8 cellular contexts compared by ENCODE assay signal in the genomic region with DNA sequence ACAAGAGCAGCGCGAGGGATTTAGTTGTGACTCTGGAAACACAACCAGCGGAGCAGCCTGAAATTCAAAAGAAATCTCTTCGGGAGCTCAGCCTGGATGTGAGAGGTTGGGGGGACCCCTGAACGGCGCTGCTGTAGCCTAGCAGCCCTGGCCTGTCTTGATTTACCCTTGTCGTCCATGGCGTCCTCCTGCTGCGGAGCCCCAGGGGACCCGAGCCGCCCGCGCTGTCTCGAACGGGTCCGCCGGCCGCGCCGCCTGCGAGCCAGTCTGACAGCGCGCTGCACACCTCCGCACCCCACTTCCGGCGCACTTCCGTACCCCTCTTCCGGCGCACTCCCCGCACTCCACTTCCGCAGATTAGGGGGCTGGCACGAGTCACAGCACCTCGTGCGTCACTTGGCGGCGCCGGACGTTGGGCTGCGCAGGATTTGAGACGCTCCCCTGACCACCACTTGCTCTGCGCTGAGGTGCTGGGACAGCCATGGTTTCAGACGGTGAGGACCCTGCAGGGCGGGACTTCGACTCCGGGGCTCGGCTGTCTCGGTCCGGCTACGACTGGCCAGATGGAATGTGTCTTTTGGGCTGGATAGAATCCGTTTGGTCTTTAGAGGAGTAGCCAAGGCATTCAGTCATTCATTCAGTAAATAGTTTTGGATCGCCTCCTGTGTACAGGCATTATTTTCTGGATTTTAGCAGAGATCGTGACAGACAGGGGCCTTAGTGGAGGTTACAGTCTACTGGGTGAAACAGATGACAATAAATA. TPM values are rescaled to one million over a fixed set of nuclear protein-coding genes. Genes with fewer than 3 reads are reported as not detected.
DNase-seq lines count a peak whose midpoint lies in the region; ATAC-seq and TF ChIP-seq lines count a peak whose summit lies in the region.

A gene (minus strand): TSS at position 308 of the 763 bp plus-strand sequence. CDS start 129 bp downstream, at position 179.
A gene (plus strand): TSS at position 451 of the 763 bp plus-strand sequence. CDS start 31 bp downstream, at position 482.

- no peaks in the 10 kb centered on the region for H3K9me3 Mint-ChIP-seq in activated naive CD4-positive, alpha-beta T cell treated with anti-CD3 and anti-CD28 coated beads, Interleukin-2, amount 50 U/mL, for 72 hours

- peak within 1 kb of the TSS; percentile 27 to 32 for H3K27ac ChIP-seq in testis

- peaks cover 11% of the 10 kb centered on the region for H3K4me1 ChIP-seq in testis

- H3K4me3 ChIP-seq in GM08714 (ENCODE audit: low read length) (peak within 1 kb of the TSS; percentile 99), testis (peak within 1 kb of the TSS; percentile 75 to 89)

- intact Hi-C loops in testis (cut with DNase I; ENCODE audit: low total_unique reads) = no loop called here

- peaks cover 13 to 26% of the 10 kb centered on the region in 2 donors for H3K36me3 Mint-ChIP-seq in activated naive CD4-positive, alpha-beta T cell treated with anti-CD3 and anti-CD28 coated beads, Interleukin-2, amount 50 U/mL, for 72 hours

- no peak for TF ChIP-seq CTCF in omental fat pad (IDR thresholded peaks at IDR 0.05)
- peak in 1 of 3 experiments; percentile 9 for TF ChIP-seq CTCF in testis (IDR thresholded peaks at IDR 0.05)

- H3K27me3 ChIP-seq in testis = no peaks in the 10 kb centered on the region

- no peaks in the 10 kb centered on the region for H3K36me3 ChIP-seq in testis (ENCODE audit: low read depth, missing control alignments)

- peak; percentile 94 for ATAC-seq in HG02610 (IDR thresholded peaks at IDR 0.05; ENCODE audit: unreplicated experiment)
- peak; percentile 99 for ATAC-seq in activated naive CD4-positive, alpha-beta T cell treated with anti-CD3 and anti-CD28 coated beads, Interleukin-2, amount 50 U/mL, for 72 hours
- peak; percentile 99 for ATAC-seq in omental fat pad (ENCODE audit: low FRiP score)

- no peaks in the 10 kb centered on the region for H3K9me3 ChIP-seq in testis

- TF ChIP-seq POLR2A in testis (IDR thresholded peaks at IDR 0.05) = no peak

- H3K27ac Mint-ChIP-seq in activated naive CD4-positive, alpha-beta T cell treated with anti-CD3 and anti-CD28 coated beads, Interleukin-2, amount 50 U/mL, for 72 hours = peak within 1 kb of the TSS; percentile 94 to 99

- 0% methylated on average over 18 to 52 of the region's 52 CpGs for WGBS in testis, 2 donors

- DNase-seq in NCI-H1092 treated with DMSO at 0.1 percent for 48 hours (lab: John Stamatoyannopoulos, UW) (peak; percentile 92), SKM-1 (lab: John Stamatoyannopoulos, UW; ENCODE audit: unreplicated experiment) (peak; percentile 76), glomerular endothelial cell (ENCODE audit: extremely low read depth, low read depth, low spot score) (peak; percentile 58), omental fat pad (ENCODE audit: low spot score) (peak; percentile 95), testis (peak; percentile 98)
- DNase-seq in activated naive CD4-positive, alpha-beta T cell treated with anti-CD3 and anti-CD28 coated beads, Interleukin-2, amount 50 U/mL, for 72 hours (ENCODE audit: low spot score in 2 of 2) = peak; percentile 92 to 97

RNA-seq across cellular contexts. Expression of the first gene that starts in this region (rescaled TPM):
- 10 to 100 TPM; 63.3 to 70.9 TPM for total RNA-seq in activated naive CD4-positive, alpha-beta T cell treated with anti-CD3 and anti-CD28 coated beads, Interleukin-2, amount 50 U/mL, for 72 hours
- total RNA-seq in glomerular endothelial cell (90.2 and 94.2 TPM in 2 replicates), omental fat pad (100 to 1,000 TPM; 108 to 164 (median 119) TPM), testis (100 to 1,000 TPM; 136 to 138 TPM)
- polyA plus RNA-seq in testis (ENCODE audit: insufficient read depth, low read depth, low replicate concordance) = 39.2 TPM

RNA-seq across cellular contexts. Expression of the second gene that starts in this region (rescaled TPM):
- 10 to 100 TPM; 35.2 to 58.3 TPM for total RNA-seq in activated naive CD4-positive, alpha-beta T cell treated with anti-CD3 and anti-CD28 coated beads, Interleukin-2, amount 50 U/mL, for 72 hours
- total RNA-seq in glomerular endothelial cell = 16.4 and 22.7 TPM in 2 replicates
- 10 to 100 TPM; 16.2 to 23.4 (median 22.0) TPM for total RNA-seq in omental fat pad
- 10 to 100 TPM; 25.1 to 26.4 TPM for total RNA-seq in testis
- 36.5 TPM for polyA plus RNA-seq in testis (ENCODE audit: insufficient read depth, low read depth, low replicate concordance)

Comparison
In these comparisons a context has a peak if more than half of its experiments do, and no peak if none do; other contexts are left out.
1. Peak in every context shown above with its lines: DNase-seq, ATAC-seq, H3K4me3 ChIP-seq and H3K27ac ChIP-seq.